In genomic region chr3:136909187-136909586, GRCh38 we compare ENCODE assay signal across 11 cellular contexts. TPM values are rescaled to one million over a fixed set of nuclear protein-coding genes. Genes with fewer than 3 reads are reported as not detected.
DNase-seq lines count a peak whose midpoint lies in the region; ATAC-seq and TF ChIP-seq lines count a peak whose summit lies in the region.
"Had no signal": no experiment of that assay in that cellular context is flagged by ENCODE, and none has a peak within 500 bp of the region (broad histone marks: within the 10 kb centered on the region; RNA-seq: fewer than 3 reads in every experiment).

No MANE protein-coding gene starts in this region.

- peaks cover 5% of the 10 kb centered on the region for H3K9me3 Mint-ChIP-seq in activated T-cell treated with anti-CD3 and anti-CD28 coated beads, Interleukin-2, amount 50 U/mL, for 24 hours
- H3K9me3 Mint-ChIP-seq in WTC11 = no peaks in the 10 kb centered on the region
- H3K9me3 Mint-ChIP-seq in stimulated activated effector memory CD8-positive, alpha-beta T cell treated with anti-CD3 and anti-CD28 coated beads, Interleukin-12 subunit alpha, Interleukin-12 subunit beta, amount 100 ng/mL, for 72 hours = no peaks in the 10 kb centered on the region

- H3K27me3 Mint-ChIP-seq in activated T-cell treated with anti-CD3 and anti-CD28 coated beads, Interleukin-2, amount 50 U/mL, for 24 hours = no peaks in the 10 kb centered on the region
- H3K27me3 Mint-ChIP-seq in WTC11 (ENCODE audit: low read depth) = no peaks in the 10 kb centered on the region

- no peak overlapping the region for H3K4me3 Mint-ChIP-seq in activated T-cell treated with anti-CD3 and anti-CD28 coated beads, Interleukin-2, amount 50 U/mL, for 24 hours
- H3K4me3 Mint-ChIP-seq in WTC11 = no peak overlapping the region
- peak overlapping the region; percentile 15 for H3K4me3 Mint-ChIP-seq in stimulated activated effector memory CD8-positive, alpha-beta T cell treated with anti-CD3 and anti-CD28 coated beads, Interleukin-12 subunit alpha, Interleukin-12 subunit beta, amount 100 ng/mL, for 72 hours

- ATAC-seq in HG02852 (IDR thresholded peaks at IDR 0.05; ENCODE audit: unreplicated experiment) (peak; percentile 59), WTC11 (no peak), HG03378 (IDR thresholded peaks at IDR 0.05; ENCODE audit: unreplicated experiment) (no peak)
- peak; percentile 56 for ATAC-seq in stimulated activated effector memory CD8-positive, alpha-beta T cell treated with anti-CD3 and anti-CD28 coated beads, Interleukin-12 subunit alpha, Interleukin-12 subunit beta, amount 100 ng/mL, for 72 hours

- H3K27ac Mint-ChIP-seq in activated T-cell treated with anti-CD3 and anti-CD28 coated beads, Interleukin-2, amount 50 U/mL, for 24 hours = peak overlapping the region; percentile 64
- peak overlapping the region; percentile 33 for H3K27ac Mint-ChIP-seq in WTC11
- H3K27ac Mint-ChIP-seq in stimulated activated effector memory CD8-positive, alpha-beta T cell treated with anti-CD3 and anti-CD28 coated beads, Interleukin-12 subunit alpha, Interleukin-12 subunit beta, amount 100 ng/mL, for 72 hours = peak overlapping the region; percentile 21

- POLR2A ChIA-PET in WTC11 (lab: Charles Lee) = no interaction called here

- H3K36me3 Mint-ChIP-seq in activated T-cell treated with anti-CD3 and anti-CD28 coated beads, Interleukin-2, amount 50 U/mL, for 24 hours (ENCODE audit: low read depth) = peaks cover 58% of the 10 kb centered on the region
- H3K36me3 Mint-ChIP-seq in WTC11 = no peaks in the 10 kb centered on the region
- peaks cover 9% of the 10 kb centered on the region for H3K36me3 Mint-ChIP-seq in stimulated activated effector memory CD8-positive, alpha-beta T cell treated with anti-CD3 and anti-CD28 coated beads, Interleukin-12 subunit alpha, Interleukin-12 subunit beta, amount 100 ng/mL, for 72 hours

- no peak for DNase-seq in activated T-cell treated with anti-CD3 and anti-CD28 coated beads, Interleukin-2, amount 50 U/mL, for 24 hours
- no peak for DNase-seq in activated T-cell treated with anti-CD3 and anti-CD28 coated beads, Interleukin-2, amount 50 U/mL, for 1 hour
- no peak for DNase-seq in WTC11 (ENCODE audit: low spot score)
- DNase-seq in stimulated activated effector memory CD8-positive, alpha-beta T cell treated with anti-CD3 and anti-CD28 coated beads, Interleukin-12 subunit alpha, Interleukin-12 subunit beta, amount 100 ng/mL, for 72 hours (ENCODE audit: low spot score in 2 of 2) = no peak
- no peak for DNase-seq in NCI-H526 (lab: John Stamatoyannopoulos, UW)
- DNase-seq in stimulated activated CD8-positive, alpha-beta memory T cell treated with anti-CD3 and anti-CD28 coated beads, Interleukin-4, amount 100 ng/mL, for 48 hours = no peak
- DNase-seq: NCI-H187; stimulated activated CD4-positive, alpha-beta T cell treated with anti-CD3 and anti-CD28 coated beads, Interleukin-1b, Interleukin-23, amount 100 ng/mL, for 48 hours; stimulated activated naive CD4-positive, alpha-beta T cell had no signal

- CTCF ChIA-PET in WTC11 (lab: Charles Lee) = no interaction called here

- TF ChIP-seq CTCF in WTC11 (IDR thresholded peaks at IDR 0.05) = no peak

- H3K4me1 Mint-ChIP-seq in activated T-cell treated with anti-CD3 and anti-CD28 coated beads, Interleukin-2, amount 50 U/mL, for 24 hours (ENCODE audit: low read depth) = peaks cover 84% of the 10 kb centered on the region
- peaks cover 67% of the 10 kb centered on the region for H3K4me1 Mint-ChIP-seq in WTC11
- H3K4me1 Mint-ChIP-seq in stimulated activated effector memory CD8-positive, alpha-beta T cell treated with anti-CD3 and anti-CD28 coated beads, Interleukin-12 subunit alpha, Interleukin-12 subunit beta, amount 100 ng/mL, for 72 hours = peaks cover 76% of the 10 kb centered on the region

TF ChIP-seq in WTC11, 78 proteins besides CTCF, POLR2A, EP300 and RAD21:
- TF ChIP-seq OVOL2 (CRISPR knock-in tag; IDR thresholded peaks at IDR 0.05; ENCODE audit: borderline replicate concordance) (no peak), ESRRA (CRISPR knock-in tag; IDR thresholded peaks at IDR 0.05; ENCODE audit: borderline replicate concordance) (no peak), PRRX2 (CRISPR knock-in tag; IDR thresholded peaks at IDR 0.05) (no peak), ARID4B (CRISPR knock-in tag; IDR thresholded peaks at IDR 0.05; ENCODE audit: borderline replicate concordance) (no peak)

RNA-seq across cellular contexts. Expression of gene NCK1, which starts 47.2 kb away (rescaled TPM):
- total RNA-seq in WTC11 (2021) = 24.4 to 31.6 TPM (median 28.9 TPM) in 3 replicates

RNA-seq across cellular contexts. Expression of gene IL20RB, which starts 48.6 kb away (rescaled TPM):
- 2.3 to 3.1 TPM (median 2.4 TPM) in 3 replicates for total RNA-seq in WTC11 (2021)

Comparison
In these comparisons a context has a peak if more than half of its experiments do, and no peak if none do; other contexts are left out.
1. ATAC-seq: peak in HG02852 (single experiment) and stimulated activated effector memory CD8-positive, alpha-beta T cell treated with anti-CD3 and anti-CD28 coated beads, Interleukin-12 subunit alpha, Interleukin-12 subunit beta, amount 100 ng/mL, for 72 hours (single experiment); none in WTC11 (single experiment) and HG03378 (single experiment).
2. Peak in every context shown above with its lines, with median percentiles within 50 percentile points of each other: H3K27ac Mint-ChIP-seq.